ENCODE assay signal across 1 cellular context in genomic region chr3:69087030-69087791, GRCh38.
TF ChIP-seq lines count a peak whose summit lies in the region.

No MANE protein-coding gene starts in this region.

TF ChIP-seq in HepG2, 621 proteins besides CTCF, POLR2A, EP300 and RAD21:
- peak; percentile 65 for TF ChIP-seq ZNF121 (CRISPR knock-in tag; IDR thresholded peaks at IDR 0.05)
- TF ChIP-seq DBP (CRISPR knock-in tag; IDR thresholded peaks at IDR 0.05; ENCODE audit: not compliant biosample characterization), result no peak
